9 cellular contexts compared by ENCODE assay signal in the genomic region with DNA sequence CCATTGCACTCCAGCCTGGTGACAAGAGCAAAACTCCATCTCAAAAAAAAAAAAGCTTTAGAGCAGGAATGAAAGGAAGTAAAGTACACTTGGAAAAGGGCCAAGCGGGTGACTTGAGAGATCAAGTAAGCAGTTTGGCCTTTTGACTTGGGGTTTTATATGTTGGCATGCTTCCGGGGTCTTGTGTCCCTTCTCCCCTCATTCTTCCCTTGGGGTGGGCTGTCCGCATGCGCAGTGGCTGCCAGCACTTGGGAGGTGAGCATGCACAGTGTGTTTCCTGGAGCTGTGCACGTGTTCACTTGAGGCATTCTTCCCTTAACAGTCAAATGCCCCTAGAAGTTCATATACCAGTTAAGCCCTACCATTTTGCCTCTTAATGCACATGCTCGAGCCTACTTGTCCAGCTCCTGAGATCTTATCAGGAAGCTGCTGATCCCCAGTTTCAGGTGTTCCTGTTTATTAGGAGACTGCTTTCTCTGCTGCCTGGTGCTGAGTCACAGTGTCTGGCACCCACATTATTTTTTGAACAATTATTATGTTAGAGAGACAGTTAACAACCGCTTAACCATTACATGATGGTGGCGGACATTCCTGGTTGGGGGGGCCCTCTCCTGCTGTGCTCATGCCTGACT. TPM values are rescaled to one million over a fixed set of nuclear protein-coding genes. Genes with fewer than 3 reads are reported as not detected.
DNase-seq lines count a peak whose midpoint lies in the region; ATAC-seq and TF ChIP-seq lines count a peak whose summit lies in the region.
"Had no signal": no experiment of that assay in that cellular context is flagged by ENCODE, and none has a peak within 500 bp of the region (broad histone marks: within the 10 kb centered on the region; RNA-seq: fewer than 3 reads in every experiment).

No MANE protein-coding gene starts in this region.

- TF ChIP-seq CTCF in GM23338 (conservative IDR thresholded peaks at IDR 0.05; ENCODE audit: low read depth in 2 of 2) (no peak), PC-9 (conservative IDR thresholded peaks at IDR 0.05) (no peak), chondrocyte (IDR thresholded peaks at IDR 0.05) (no peak), nephron progenitor cell (IDR thresholded peaks at IDR 0.05) (no peak)

- no peaks in the 10 kb centered on the region for H3K9me3 ChIP-seq in PC-9 (ENCODE audit: insufficient read depth, low read depth)
- no peaks in the 10 kb centered on the region for H3K9me3 ChIP-seq in T-helper 17 cell (ENCODE audit: control insufficient read depth, low read length, poor library complexity, severe bottlenecking)
- H3K9me3 ChIP-seq: tibial nerve had no signal

- no peaks in the 10 kb centered on the region for H3K36me3 Mint-ChIP-seq in GM23338 (ENCODE audit: low read depth)
- H3K36me3 Mint-ChIP-seq in chondrocyte (ENCODE audit: low read depth), result no peaks in the 10 kb centered on the region
- no peaks in the 10 kb centered on the region for H3K36me3 Mint-ChIP-seq in nephron progenitor cell (ENCODE audit: low read depth)
- no peaks in the 10 kb centered on the region for H3K36me3 Mint-ChIP-seq in T-helper 17 cell (ENCODE audit: low read depth)

- peaks cover 19% of the 10 kb centered on the region for H3K4me1 Mint-ChIP-seq in GM23338
- peaks cover 11% of the 10 kb centered on the region for H3K4me1 Mint-ChIP-seq in chondrocyte (ENCODE audit: low read depth)
- H3K4me1 Mint-ChIP-seq in nephron progenitor cell, result peaks cover 9% of the 10 kb centered on the region
- H3K4me1 Mint-ChIP-seq in T-helper 17 cell, result peaks cover 13% of the 10 kb centered on the region

- DNase-seq in GM23338 (ENCODE audit: low spot score) (no peak), PC-9 (peak; percentile 72 to 84), chondrocyte (ENCODE audit: low spot score) (peak; percentile 20), renal cortical epithelial cell (ENCODE audit: low read depth) (peak; percentile 79), nephron progenitor cell (no peak), T-helper 17 cell (no peak), RKO (ENCODE audit: low spot score) (no peak)

- intact Hi-C loops in PC-9 (cut with micrococcal nuclease; ENCODE audit: unreplicated experiment), result no loop called here

- H3K4me2 ChIP-seq in GM23338 (no peak overlapping the region), PC-9 (peak overlapping the region; percentile 37; the same call in 1 of the 2 replicates)

- H3K36me3 ChIP-seq in GM23338 (ENCODE audit: insufficient read depth) (no peaks in the 10 kb centered on the region), PC-9 (ENCODE audit: low read depth) (no peaks in the 10 kb centered on the region)
- H3K36me3 ChIP-seq: tibial nerve had no signal

- H3K4me3 Mint-ChIP-seq in GM23338, result no peak overlapping the region
- no peak overlapping the region for H3K4me3 Mint-ChIP-seq in chondrocyte (ENCODE audit: unreplicated experiment)
- H3K4me3 Mint-ChIP-seq in nephron progenitor cell, result no peak overlapping the region
- no peak overlapping the region for H3K4me3 Mint-ChIP-seq in T-helper 17 cell

- POLR2A ChIA-PET in PC-9 (lab: Charles Lee; ENCODE audit: unreplicated experiment), result no interaction called here

- H3K4me1 ChIP-seq in GM23338 (ENCODE audit: insufficient read depth) (peaks cover 17% of the 10 kb centered on the region), PC-9 (replicated peaks; ENCODE audit: insufficient read depth) (peaks cover 24% of the 10 kb centered on the region)

- peaks cover 12% of the 10 kb centered on the region for H3F3A ChIP-seq in GM23338 (replicated peaks; ENCODE audit: low read depth)
- peaks cover 12% of the 10 kb centered on the region for H3F3A ChIP-seq in PC-9 (ENCODE audit: insufficient read depth, low read depth)

- H3K27me3 Mint-ChIP-seq in GM23338 (ENCODE audit: insufficient read depth, low read depth, poor library complexity) (peaks cover 5% of the 10 kb centered on the region), chondrocyte (ENCODE audit: low read depth) (no peaks in the 10 kb centered on the region), nephron progenitor cell (ENCODE audit: low read depth, poor library complexity) (peaks cover 6% of the 10 kb centered on the region), T-helper 17 cell (no peaks in the 10 kb centered on the region)

- no peaks in the 10 kb centered on the region for H3K9me3 Mint-ChIP-seq in GM23338
- no peaks in the 10 kb centered on the region for H3K9me3 Mint-ChIP-seq in chondrocyte (ENCODE audit: low read depth)
- H3K9me3 Mint-ChIP-seq in nephron progenitor cell, result peaks cover 4% of the 10 kb centered on the region

- H2AFZ ChIP-seq in GM23338 (peak overlapping the region; percentile 47; the same call in 1 of the 2 replicates), PC-9 (peak overlapping the region; percentile 44; the same call in 1 of the 2 replicates)

- H3K27me3 ChIP-seq in GM23338 (ENCODE audit: insufficient read depth), result no peaks in the 10 kb centered on the region
- H3K27me3 ChIP-seq in PC-9 (ENCODE audit: insufficient read depth, low read depth), result no peaks in the 10 kb centered on the region
- H3K27me3 ChIP-seq: tibial nerve had no signal

- H3K27ac ChIP-seq in GM23338 (ENCODE audit: low read depth), result no peak overlapping the region
- H3K27ac ChIP-seq in PC-9, result peak overlapping the region; percentile 79
- H3K27ac ChIP-seq: tibial nerve had no signal

- no TSS peak for BruUV-seq in PC-9 (replicated peaks; lab: Mats Ljungman, UMichigan)

- CTCF ChIA-PET in PC-9 (lab: Charles Lee), result interaction anchor here (0.8 kb wide), 1 partner anchor 32 kb away, joined by 6 read pairs; no protein-coding TSS in a partner anchor

- no peak for ATAC-seq in GM23338
- no peak for ATAC-seq in T-helper 17 cell
- no peak for ATAC-seq in HG02885 (IDR thresholded peaks at IDR 0.05; ENCODE audit: poor library complexity, unreplicated experiment)

- H3K9me2 ChIP-seq in GM23338 (ENCODE audit: insufficient read depth) (no peaks in the 10 kb centered on the region), PC-9 (ENCODE audit: insufficient read depth) (no peaks in the 10 kb centered on the region)

- H3K79me2 ChIP-seq in GM23338 (replicated peaks; ENCODE audit: insufficient read depth) (no peaks in the 10 kb centered on the region), PC-9 (ENCODE audit: low read depth) (no peaks in the 10 kb centered on the region)

- no peak overlapping the region for H3K4me3 ChIP-seq in GM23338
- no peak overlapping the region for H3K4me3 ChIP-seq in PC-9
- H3K4me3 ChIP-seq: tibial nerve had no signal

- H3K27ac Mint-ChIP-seq in GM23338, result no peak overlapping the region
- no peak overlapping the region for H3K27ac Mint-ChIP-seq in chondrocyte (ENCODE audit: unreplicated experiment)
- no peak overlapping the region for H3K27ac Mint-ChIP-seq in nephron progenitor cell
- no peak overlapping the region for H3K27ac Mint-ChIP-seq in T-helper 17 cell

- H4K20me1 ChIP-seq in GM23338 (replicated peaks; ENCODE audit: insufficient read depth), result no peaks in the 10 kb centered on the region
- H4K20me1 ChIP-seq in PC-9 (ENCODE audit: insufficient read depth), result no peaks in the 10 kb centered on the region

TF ChIP-seq in GM23338, 12 proteins besides CTCF, POLR2A, EP300 and RAD21 (continues in another document):
- TF ChIP-seq, protein P1, sequence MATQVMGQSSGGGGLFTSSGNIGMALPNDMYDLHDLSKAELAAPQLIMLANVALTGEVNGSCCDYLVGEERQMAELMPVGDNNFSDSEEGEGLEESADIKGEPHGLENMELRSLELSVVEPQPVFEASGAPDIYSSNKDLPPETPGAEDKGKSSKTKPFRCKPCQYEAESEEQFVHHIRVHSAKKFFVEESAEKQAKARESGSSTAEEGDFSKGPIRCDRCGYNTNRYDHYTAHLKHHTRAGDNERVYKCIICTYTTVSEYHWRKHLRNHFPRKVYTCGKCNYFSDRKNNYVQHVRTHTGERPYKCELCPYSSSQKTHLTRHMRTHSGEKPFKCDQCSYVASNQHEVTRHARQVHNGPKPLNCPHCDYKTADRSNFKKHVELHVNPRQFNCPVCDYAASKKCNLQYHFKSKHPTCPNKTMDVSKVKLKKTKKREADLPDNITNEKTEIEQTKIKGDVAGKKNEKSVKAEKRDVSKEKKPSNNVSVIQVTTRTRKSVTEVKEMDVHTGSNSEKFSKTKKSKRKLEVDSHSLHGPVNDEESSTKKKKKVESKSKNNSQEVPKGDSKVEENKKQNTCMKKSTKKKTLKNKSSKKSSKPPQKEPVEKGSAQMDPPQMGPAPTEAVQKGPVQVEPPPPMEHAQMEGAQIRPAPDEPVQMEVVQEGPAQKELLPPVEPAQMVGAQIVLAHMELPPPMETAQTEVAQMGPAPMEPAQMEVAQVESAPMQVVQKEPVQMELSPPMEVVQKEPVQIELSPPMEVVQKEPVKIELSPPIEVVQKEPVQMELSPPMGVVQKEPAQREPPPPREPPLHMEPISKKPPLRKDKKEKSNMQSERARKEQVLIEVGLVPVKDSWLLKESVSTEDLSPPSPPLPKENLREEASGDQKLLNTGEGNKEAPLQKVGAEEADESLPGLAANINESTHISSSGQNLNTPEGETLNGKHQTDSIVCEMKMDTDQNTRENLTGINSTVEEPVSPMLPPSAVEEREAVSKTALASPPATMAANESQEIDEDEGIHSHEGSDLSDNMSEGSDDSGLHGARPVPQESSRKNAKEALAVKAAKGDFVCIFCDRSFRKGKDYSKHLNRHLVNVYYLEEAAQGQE (IDR thresholded peaks at IDR 0.05; ENCODE audit: unreplicated experiment), result no peak
- TF ChIP-seq STAT1 (IDR thresholded peaks at IDR 0.05; ENCODE audit: unreplicated experiment), result no peak

RNA-seq across cellular contexts. Expression of a gene that starts 32.6 kb away (rescaled TPM):
- total RNA-seq in GM23338 (2014; rRNA removed; shearing (Covaris generic)), result 171 and 193 TPM in 2 replicates
- 41.4 and 45.0 TPM in 2 replicates for polyA plus RNA-seq in GM23338 (2016; fragmentation: Nextera tagmentation; extraction: Ambion mirVana)
- total RNA-seq in PC-9 (2021), result 307 and 361 TPM in 2 replicates
- total RNA-seq in chondrocyte, result 233 to 235 TPM (median 235 TPM) in 3 replicates
- total RNA-seq in renal cortical epithelial cell, result 30.2 and 172 TPM in 2 replicates
- 100 to 1,000 TPM; 193 to 241 TPM for total RNA-seq in T-helper 17 cell

Comparison
In these comparisons a context has a peak if more than half of its experiments do, and no peak if none do; other contexts are left out.
1. DNase-seq: peak in PC-9 (2 of 2), chondrocyte (single experiment) and renal cortical epithelial cell (single experiment); none in GM23338 (single experiment), nephron progenitor cell (single experiment), T-helper 17 cell (0 of 3) and RKO (single experiment).